15 cellular contexts compared by ENCODE assay signal in the genomic region with DNA sequence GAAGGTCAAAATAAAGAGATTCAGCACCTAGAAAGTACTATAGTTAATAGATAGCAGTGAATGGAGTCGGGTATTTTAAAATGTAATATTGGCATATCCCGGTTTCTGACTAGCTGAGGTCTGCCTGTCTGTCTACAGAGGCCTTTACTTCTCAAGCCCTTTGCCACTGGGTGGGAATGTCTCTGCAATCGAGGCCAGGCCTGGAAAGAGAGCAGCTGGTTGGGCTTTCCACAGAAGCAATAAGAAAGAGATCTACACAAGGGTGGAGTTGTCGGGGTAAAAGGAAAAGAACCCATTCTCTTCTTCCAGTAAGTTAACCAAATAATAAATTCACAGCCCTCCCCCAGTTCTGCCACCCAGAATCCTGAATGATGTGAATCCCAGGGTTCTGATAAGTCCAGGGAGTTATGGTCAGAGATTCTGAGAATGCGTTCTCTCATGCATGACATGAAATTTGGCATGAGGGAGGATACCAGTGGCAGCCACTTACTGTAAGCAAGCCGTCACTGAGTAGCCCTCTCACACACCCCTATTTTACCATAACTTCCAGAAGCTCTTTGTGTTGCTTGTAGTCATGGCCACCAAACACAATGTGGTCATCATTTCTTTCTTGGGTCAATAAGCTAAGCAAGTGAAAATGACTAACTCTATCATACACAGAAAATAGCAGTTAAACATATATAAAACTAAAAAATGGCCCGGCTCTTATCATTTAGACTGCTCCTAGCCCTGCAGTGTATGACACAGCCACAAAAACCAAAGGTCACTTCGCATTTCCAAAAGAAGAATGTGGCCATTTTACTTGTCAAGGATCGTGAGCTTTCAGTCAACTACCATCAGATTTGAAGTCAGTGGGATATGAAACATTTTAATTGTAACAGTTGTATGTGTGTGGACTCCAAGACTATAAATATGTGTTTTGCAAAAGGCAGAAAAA.
DNase-seq lines count a peak whose midpoint lies in the region; ATAC-seq, FAIRE-seq and TF ChIP-seq lines count a peak whose summit lies in the region.
"Had no signal": no experiment of that assay in that cellular context is flagged by ENCODE, and none has a peak within 500 bp of the region (broad histone marks: within the 10 kb centered on the region; RNA-seq: fewer than 3 reads in every experiment).

No MANE protein-coding gene starts in this region.

- no peak overlapping the region for H3K4me3 ChIP-seq in HEK293 (ENCODE audit: low read depth, low read length)
- no peak overlapping the region for H3K4me3 ChIP-seq in astrocyte (ENCODE audit: insufficient read depth, low read depth, low read length)
- no peak overlapping the region for H3K4me3 ChIP-seq in fibroblast of pulmonary artery (replicated peaks; ENCODE audit: low read depth, low read length)
- H3K4me3 ChIP-seq in sigmoid colon, result no peak overlapping the region
- H3K4me3 ChIP-seq: GM12878 had no signal

- H3K27ac Mint-ChIP-seq in astrocyte (ENCODE audit: unreplicated experiment), result no peak overlapping the region
- H3K27ac Mint-ChIP-seq: activated naive CD4-positive, alpha-beta T cell treated with anti-CD3 and anti-CD28 coated beads, Interleukin-2, amount 50 U/mL, for 24 hours had no signal

- intact Hi-C loops in sigmoid colon (cut with DNase I), result loop anchor here (5.0 kb wide), 1 partner anchor 383 kb away; no protein-coding TSS in a partner anchor

- no peaks in the 10 kb centered on the region for H3K27me3 Mint-ChIP-seq in astrocyte (ENCODE audit: low read depth, unreplicated experiment)
- H3K27me3 Mint-ChIP-seq: activated naive CD4-positive, alpha-beta T cell treated with anti-CD3 and anti-CD28 coated beads, Interleukin-2, amount 50 U/mL, for 24 hours had no signal

- POLR2A ChIA-PET in HEK293 (lab: Yijun Ruan, JAX), result no interaction called here

- DNase-seq in astrocyte (ENCODE audit: low read depth) (peak; percentile 97), fibroblast of pulmonary artery (ENCODE audit: low read depth) (peak; percentile 68), sigmoid colon (no peak), GDM1 (lab: John Stamatoyannopoulos, UW) (no peak)
- DNase-seq: NCI-H1436 treated with DMSO at 0.1 percent for 48 hours, NCI-H774, SHP77 treated with DMSO at 0.1 percent for 48 hours had no signal

- H3K36me3 ChIP-seq in HEK293 (ENCODE audit: control insufficient read depth in 2 of 2, insufficient read depth in 1 of 2, low read length in 2 of 2), result no peaks in the 10 kb centered on the region
- H3K36me3 ChIP-seq in astrocyte (ENCODE audit: insufficient read depth, low read length), result peaks cover 11% of the 10 kb centered on the region
- no peaks in the 10 kb centered on the region for H3K36me3 ChIP-seq in sigmoid colon

- H3K4me1 Mint-ChIP-seq in astrocyte (ENCODE audit: low read depth, unreplicated experiment), result peaks cover 14% of the 10 kb centered on the region
- H3K4me1 Mint-ChIP-seq: activated naive CD4-positive, alpha-beta T cell treated with anti-CD3 and anti-CD28 coated beads, Interleukin-2, amount 50 U/mL, for 24 hours had no signal

- ATAC-seq in HG03460 (IDR thresholded peaks at IDR 0.05; ENCODE audit: unreplicated experiment) (no peak), esophagus mucosa (no peak)
- ATAC-seq: GM12878, HepG2 had no signal

- no peaks in the 10 kb centered on the region for H3K9me3 Mint-ChIP-seq in astrocyte (ENCODE audit: unreplicated experiment)
- H3K9me3 Mint-ChIP-seq: activated naive CD4-positive, alpha-beta T cell treated with anti-CD3 and anti-CD28 coated beads, Interleukin-2, amount 50 U/mL, for 24 hours had no signal

- H3K4me1 ChIP-seq in HEK293 (ENCODE audit: control insufficient read depth, insufficient read depth, low read length) (no peaks in the 10 kb centered on the region), astrocyte (ENCODE audit: insufficient read depth, low read length) (peaks cover 25% of the 10 kb centered on the region), sigmoid colon (peaks cover 0 to 44% (median 32%) of the 10 kb centered on the region in 4 donors)

- H3K27ac ChIP-seq in HEK293 (ENCODE audit: extremely low read depth, low read depth, low read length), result no peak overlapping the region
- H3K27ac ChIP-seq in astrocyte (ENCODE audit: low read depth, low read length), result peak overlapping the region; percentile 69
- H3K27ac ChIP-seq in sigmoid colon, result peak overlapping the region in 3 of 4 donors; percentile 31 to 76 (median 70)

- 42 to 69% methylated on average over 9 of the region's 9 CpGs for WGBS in sigmoid colon, 2 donors

- TF ChIP-seq POLR2A in sigmoid colon (IDR thresholded peaks at IDR 0.05), result no peak

- CTCF ChIA-PET in HEK293 (lab: Yijun Ruan, JAX), result interaction anchor here (0.6 to 1.7 kb wide), 2 partner anchors 38 to 159 kb away, joined by 3 to 6 read pairs; no protein-coding TSS in a partner anchor

- peaks cover 14% of the 10 kb centered on the region for H3K36me3 Mint-ChIP-seq in astrocyte (ENCODE audit: low read depth, unreplicated experiment)
- H3K36me3 Mint-ChIP-seq: activated naive CD4-positive, alpha-beta T cell treated with anti-CD3 and anti-CD28 coated beads, Interleukin-2, amount 50 U/mL, for 24 hours had no signal

- TF ChIP-seq EP300 in sigmoid colon (IDR thresholded peaks at IDR 0.05), result no peak

- H3K79me2 ChIP-seq in astrocyte (ENCODE audit: insufficient read depth, low read length), result peaks cover 52% of the 10 kb centered on the region

- H3K4me2 ChIP-seq in astrocyte (ENCODE audit: low read length), result peak overlapping the region; percentile 5

- H3K27me3 ChIP-seq in astrocyte (ENCODE audit: insufficient read depth, low read length) (no peaks in the 10 kb centered on the region), sigmoid colon (no peaks in the 10 kb centered on the region)

- H3K4me3 Mint-ChIP-seq in astrocyte (ENCODE audit: unreplicated experiment), result no peak overlapping the region
- H3K4me3 Mint-ChIP-seq: activated naive CD4-positive, alpha-beta T cell treated with anti-CD3 and anti-CD28 coated beads, Interleukin-2, amount 50 U/mL, for 24 hours had no signal

- no peak for FAIRE-seq in astrocyte (lab: Jason Lieb, UNC)
- FAIRE-seq: D721Med, GM12878, H1, HepG2 had no signal

- H3K9ac ChIP-seq in astrocyte (ENCODE audit: low read length), result peak overlapping the region; percentile 26

- H3K9me3 ChIP-seq in HEK293 (ENCODE audit: control insufficient read depth, insufficient read depth, low read depth, low read length) (no peaks in the 10 kb centered on the region), astrocyte (ENCODE audit: insufficient read depth, low read depth, low read length) (no peaks in the 10 kb centered on the region), sigmoid colon (no peaks in the 10 kb centered on the region)

- TF ChIP-seq CTCF in HEK293 (tag by site-specific recombination; IDR thresholded peaks at IDR 0.05) (no peak), astrocyte (IDR thresholded peaks at IDR 0.05; ENCODE audit: insufficient read depth, low read depth, low read length) (no peak), fibroblast of pulmonary artery (IDR thresholded peaks at IDR 0.05; ENCODE audit: low read length, missing control alignments) (no peak), sigmoid colon (IDR thresholded peaks at IDR 0.05) (no peak)

- H2AFZ ChIP-seq in astrocyte (ENCODE audit: low read depth, low read length), result no peak overlapping the region

- no peaks in the 10 kb centered on the region for H4K20me1 ChIP-seq in astrocyte (ENCODE audit: insufficient read depth, low read length)

TF ChIP-seq in HEK293, 187 proteins besides CTCF, POLR2A, EP300 and RAD21:
- TF ChIP-seq, protein P1, sequence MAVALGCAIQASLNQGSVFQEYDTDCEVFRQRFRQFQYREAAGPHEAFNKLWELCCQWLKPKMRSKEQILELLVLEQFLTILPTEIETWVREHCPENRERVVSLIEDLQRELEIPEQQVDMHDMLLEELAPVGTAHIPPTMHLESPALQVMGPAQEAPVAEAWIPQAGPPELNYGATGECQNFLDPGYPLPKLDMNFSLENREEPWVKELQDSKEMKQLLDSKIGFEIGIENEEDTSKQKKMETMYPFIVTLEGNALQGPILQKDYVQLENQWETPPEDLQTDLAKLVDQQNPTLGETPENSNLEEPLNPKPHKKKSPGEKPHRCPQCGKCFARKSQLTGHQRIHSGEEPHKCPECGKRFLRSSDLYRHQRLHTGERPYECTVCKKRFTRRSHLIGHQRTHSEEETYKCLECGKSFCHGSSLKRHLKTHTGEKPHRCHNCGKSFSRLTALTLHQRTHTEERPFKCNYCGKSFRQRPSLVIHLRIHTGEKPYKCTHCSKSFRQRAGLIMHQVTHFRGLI (tag by site-specific recombination; IDR thresholded peaks at IDR 0.05), result peak; percentile 44; the same call in 1 of the 2 replicates
- TF ChIP-seq ZNF473 (tag by site-specific recombination; IDR thresholded peaks at IDR 0.05) (no peak), ZNF19 (tag by site-specific recombination; IDR thresholded peaks at IDR 0.05; ENCODE audit: low read depth) (no peak), ZNF423 (tag by site-specific recombination; IDR thresholded peaks at IDR 0.05) (no peak)

Comparison
In these comparisons a context has a peak if more than half of its experiments do, and no peak if none do; other contexts are left out.
1. DNase-seq: peak in astrocyte (single experiment) and fibroblast of pulmonary artery (single experiment); none in sigmoid colon (single experiment) and GDM1 (single experiment).